ENCODE assay signal across 9 cellular contexts in genomic region chr19:13056052-13056660, GRCh38. TPM values are rescaled to one million over a fixed set of nuclear protein-coding genes. Genes with fewer than 3 reads are reported as not detected.
DNase-seq lines count a peak whose midpoint lies in the region; ATAC-seq and TF ChIP-seq lines count a peak whose summit lies in the region.
"Had no signal": no experiment of that assay in that cellular context is flagged by ENCODE, and none has a peak within 500 bp of the region (broad histone marks: within the 10 kb centered on the region; RNA-seq: fewer than 3 reads in every experiment).

No MANE protein-coding gene starts in this region.

- no peak for TF ChIP-seq CTCF in astrocyte of the cerebellum (IDR thresholded peaks at IDR 0.05; ENCODE audit: low read depth, low read length, missing control alignments)

- in situ Hi-C loops in astrocyte of the cerebellum (cut with HindIII; ENCODE audit: low sequenced_read_pairs), result loop anchor here (25.0 kb wide), 1 partner anchor 181 kb away; no protein-coding TSS in a partner anchor

- no peak for ATAC-seq in HG03565 (IDR thresholded peaks at IDR 0.05; ENCODE audit: unreplicated experiment)
- no peak for ATAC-seq in HG02759 (IDR thresholded peaks at IDR 0.05; ENCODE audit: unreplicated experiment)

- H3K27ac ChIP-seq in stomach smooth muscle (ENCODE audit: low read length), result peak overlapping the region; percentile 95

- peaks cover 91% of the 10 kb centered on the region for H3K27me3 ChIP-seq in H7 (ENCODE audit: control insufficient read depth, insufficient read depth, low read length)
- no peaks in the 10 kb centered on the region for H3K27me3 ChIP-seq in stomach smooth muscle (ENCODE audit: control insufficient read depth in 1 of 2, insufficient read depth in 2 of 2, low read length in 2 of 2)

- peak overlapping the region; percentile 58 to 68 for H3K9ac ChIP-seq in stomach smooth muscle (ENCODE audit: low read length in 2 of 2)

- DNase-seq in H7 (peak; percentile 87), astrocyte of the cerebellum (ENCODE audit: low read depth) (peak; percentile 81), iris pigment epithelial cell (ENCODE audit: low read depth) (peak; percentile 81), dermis blood vessel endothelial cell (no peak), T-helper 9 cell (no peak)
- DNase-seq: activated T-cell treated with anti-CD3 and anti-CD28 coated beads, Interleukin-2, amount 50 U/mL, for 1 hour had no signal

- H3K4me1 ChIP-seq in stomach smooth muscle (ENCODE audit: control insufficient read depth, insufficient read depth, low read length), result peaks cover 95% of the 10 kb centered on the region

- H3K4me3 ChIP-seq in H7 (ENCODE audit: insufficient read depth, low read depth, low read length), result no peak overlapping the region; the same call in 1 of the 2 replicates
- peak overlapping the region; percentile 24 for H3K4me3 ChIP-seq in astrocyte of the cerebellum (ENCODE audit: low read depth, low read length)
- peak overlapping the region; percentile 48 to 63 for H3K4me3 ChIP-seq in stomach smooth muscle (ENCODE audit: low read length in 2 of 2)

- H3K36me3 ChIP-seq in H7 (replicated peaks; ENCODE audit: control insufficient read depth, insufficient read depth, low read length) (no peaks in the 10 kb centered on the region), stomach smooth muscle (ENCODE audit: control insufficient read depth in 2 of 2, insufficient read depth in 2 of 2, low read length in 2 of 2) (no peaks in the 10 kb centered on the region)

- H3K9me3 ChIP-seq in stomach smooth muscle (ENCODE audit: control insufficient read depth in 2 of 2, low read length in 2 of 2), result no peaks in the 10 kb centered on the region

RNA-seq across cellular contexts. Expression of gene LYL1, which starts 46.5 kb away (rescaled TPM):
- 1.5 and 1.7 TPM in 2 replicates for total RNA-seq in H7 (2014; rRNA removed; shearing (Covaris generic))
- total RNA-seq in dermis blood vessel endothelial cell, result 51.8 and 55.0 TPM in 2 replicates

Comparison
In these comparisons a context has a peak if more than half of its experiments do, and no peak if none do; other contexts are left out.
1. DNase-seq: peak in H7 (single experiment), astrocyte of the cerebellum (single experiment) and iris pigment epithelial cell (single experiment); none in dermis blood vessel endothelial cell (single experiment) and T-helper 9 cell (single experiment).
2. RNA of gene LYL1, which starts 46.5 kb away (total RNA-seq): 51.8 to 55.0 TPM in dermis blood vessel endothelial cell; 1.5 to 1.7 TPM in H7; every median in the first group is over 10 times any median in the second.